In genomic region chr2:126658316-126658909, GRCh38 we compare ENCODE assay signal across 8 cellular contexts. TPM values are rescaled to one million over a fixed set of nuclear protein-coding genes. Genes with fewer than 3 reads are reported as not detected.
DNase-seq lines count a peak whose midpoint lies in the region; ATAC-seq and TF ChIP-seq lines count a peak whose summit lies in the region.

No MANE protein-coding gene starts in this region.

- no peaks in the 10 kb centered on the region for H3K9me2 ChIP-seq in PC-3 (replicated peaks; ENCODE audit: low read length)

- H3K4me3 ChIP-seq in AG04449 (ENCODE audit: low read depth, low read length): peak overlapping the region; percentile 30
- peak overlapping the region in 1 of 2 experiments; percentile 64 for H3K4me3 ChIP-seq in mesenchymal stem cell (ENCODE audit: insufficient read depth in 1 of 2, low read depth in 1 of 2, low read length in 2 of 2)
- no peak overlapping the region for H3K4me3 ChIP-seq in PC-3 (ENCODE audit: low read length)

- H3K27me3 Mint-ChIP-seq in WTC11 (ENCODE audit: low read depth): peaks cover 19% of the 10 kb centered on the region

- H3K36me3 ChIP-seq in mesenchymal stem cell (ENCODE audit: control insufficient read depth in 1 of 2, insufficient read depth in 2 of 2, low read depth in 1 of 2, low read length in 2 of 2): peaks cover 3 to 22% of the 10 kb centered on the region in 2 experiments
- H3K36me3 ChIP-seq in PC-3 (ENCODE audit: low read depth, low read length): no peaks in the 10 kb centered on the region

- peak overlapping the region; percentile 9 for H3K4me2 ChIP-seq in mesenchymal stem cell (ENCODE audit: low read length, poor library complexity, severe bottlenecking)
- no peak overlapping the region for H3K4me2 ChIP-seq in PC-3 (ENCODE audit: low read length)

- H3K4me3 Mint-ChIP-seq in WTC11: peak overlapping the region; percentile 38; the same call in 1 of the 2 replicates

- peak overlapping the region; percentile 67 to 92 for H3K18ac ChIP-seq in mesenchymal stem cell (ENCODE audit: low read depth in 1 of 2, low read length in 2 of 2)

- H4K20me1 ChIP-seq in PC-3 (ENCODE audit: low read length): no peaks in the 10 kb centered on the region

- peaks cover 45% of the 10 kb centered on the region for H3K4me1 Mint-ChIP-seq in WTC11

- no peak overlapping the region for H3K23ac ChIP-seq in mesenchymal stem cell (ENCODE audit: low read length in 2 of 2)

- H3F3A ChIP-seq in PC-3 (ENCODE audit: low read length, unreplicated experiment): no peaks in the 10 kb centered on the region

- WGBS in mesenchymal stem cell: 8% methylated on average over 1 of the region's 2 CpGs

- peak overlapping the region; percentile 100 for H3K9ac ChIP-seq in mesenchymal stem cell (ENCODE audit: low read length)
- no peak overlapping the region for H3K9ac ChIP-seq in PC-3 (ENCODE audit: low read length)

- no peaks in the 10 kb centered on the region for H3K79me2 ChIP-seq in PC-3 (ENCODE audit: low read length)

- no peaks in the 10 kb centered on the region for H3K36me3 Mint-ChIP-seq in WTC11

- CTCF ChIA-PET in AG04449 (lab: Yijun Ruan, JAX): no interaction called here
- CTCF ChIA-PET in WTC11 (lab: Charles Lee): interaction anchor here (1.1 to 2.0 kb wide), 2 partner anchors 23 to 118 kb away, joined by 3 to 7 read pairs; no protein-coding TSS in a partner anchor
- CTCF ChIA-PET in PC-3 (lab: Charles Lee): no interaction called here

- H3K4me1 ChIP-seq in mesenchymal stem cell (ENCODE audit: control insufficient read depth, insufficient read depth, low read depth, low read length) (peaks cover 38% of the 10 kb centered on the region), PC-3 (ENCODE audit: insufficient read depth, low read length) (no peaks in the 10 kb centered on the region)

- H2BK120ac ChIP-seq in mesenchymal stem cell (ENCODE audit: low read depth, low read length): peak overlapping the region; percentile 74

- H4K8ac ChIP-seq in mesenchymal stem cell (ENCODE audit: low read length): peak overlapping the region; percentile 82

- H2BK5ac ChIP-seq in mesenchymal stem cell (ENCODE audit: low read depth, low read length, poor library complexity, severe bottlenecking): no peak overlapping the region

- peak overlapping the region; percentile 62 for H4K91ac ChIP-seq in mesenchymal stem cell (ENCODE audit: low read length)

- ATAC-seq in GM21528 (IDR thresholded peaks at IDR 0.05; ENCODE audit: low FRiP score, unreplicated experiment): peak; percentile 15
- ATAC-seq in WTC11: no peak
- ATAC-seq in PC-3: no peak

- DNase-seq in AG04449 (ENCODE audit: low read depth, low spot score) (no peak), WTC11 (ENCODE audit: low spot score) (no peak), mesenchymal stem cell (no peak), PC-3 (no peak), cerebellar cortex (ENCODE audit: low spot score) (no peak), retina (no peak), NCI-H226 (no peak)

- intact Hi-C loops in PC-3 (cut with micrococcal nuclease): no loop called here

- H3K27me3 ChIP-seq in mesenchymal stem cell (ENCODE audit: control insufficient read depth in 1 of 2, insufficient read depth in 1 of 2, low read length in 2 of 2) (no peaks in the 10 kb centered on the region), PC-3 (ENCODE audit: low read length) (peaks cover 73% of the 10 kb centered on the region)

- H3K79me1 ChIP-seq in mesenchymal stem cell (replicated peaks; ENCODE audit: low read length, poor library complexity, severe bottlenecking): peaks cover 3% of the 10 kb centered on the region

- H3K14ac ChIP-seq in mesenchymal stem cell (ENCODE audit: low read length in 2 of 2): peak overlapping the region in 1 of 2 experiments; percentile 94

- POLR2A ChIA-PET in AG04449 (lab: Yijun Ruan, JAX) (interaction anchor here (0.6 kb wide), 2 partner anchors 15 to 495 kb away, joined by 3 read pairs; no protein-coding TSS in a partner anchor), WTC11 (lab: Charles Lee) (no interaction called here), PC-3 (lab: Charles Lee; ENCODE audit: unreplicated experiment) (no interaction called here)

- peak overlapping the region; percentile 39 for H2BK15ac ChIP-seq in mesenchymal stem cell (ENCODE audit: low read depth, poor library complexity, severe bottlenecking)

- H2AFZ ChIP-seq in mesenchymal stem cell (ENCODE audit: low read depth, low read length) (no peak overlapping the region), PC-3 (ENCODE audit: low read length) (no peak overlapping the region)

- peak overlapping the region; percentile 41 to 92 for H2BK12ac ChIP-seq in mesenchymal stem cell (ENCODE audit: low read length in 2 of 2)

- peak overlapping the region; percentile 16 to 94 for H3K4ac ChIP-seq in mesenchymal stem cell (ENCODE audit: low read depth in 1 of 2, low read length in 2 of 2)

- no TSS peak for BruUV-seq in PC-3 (replicated peaks; lab: Mats Ljungman, UMichigan)

- TF ChIP-seq CTCF in AG04449 (IDR thresholded peaks at IDR 0.05; ENCODE audit: insufficient read depth, low read length, missing control alignments) (no peak), WTC11 (IDR thresholded peaks at IDR 0.05) (no peak), PC-3 (conservative IDR thresholded peaks at IDR 0.05; ENCODE audit: low read depth, low read length) (no peak)

- H2AK5ac ChIP-seq in mesenchymal stem cell (ENCODE audit: low read length, severe bottlenecking): peak overlapping the region; percentile 82

- H3K27ac Mint-ChIP-seq in WTC11: no peak overlapping the region

- no peaks in the 10 kb centered on the region for H3K9me3 ChIP-seq in mesenchymal stem cell (ENCODE audit: control insufficient read depth, low read length)
- no peaks in the 10 kb centered on the region for H3K9me3 ChIP-seq in PC-3 (ENCODE audit: low read length)

- no peaks in the 10 kb centered on the region for H3K9me3 Mint-ChIP-seq in WTC11

- H3K27ac ChIP-seq in mesenchymal stem cell (ENCODE audit: low read length, poor library complexity, severe bottlenecking) (peak overlapping the region; percentile 95), PC-3 (ENCODE audit: low read length) (no peak overlapping the region)

TF ChIP-seq in WTC11, 78 proteins besides CTCF, POLR2A, EP300 and RAD21:
- TF ChIP-seq PRRX2 (CRISPR knock-in tag; IDR thresholded peaks at IDR 0.05) (no peak), ZNF396 (CRISPR knock-in tag; IDR thresholded peaks at IDR 0.05; ENCODE audit: borderline replicate concordance) (no peak), MYBL2 (CRISPR knock-in tag; IDR thresholded peaks at IDR 0.05) (no peak), NFE2L1 (CRISPR knock-in tag; IDR thresholded peaks at IDR 0.05) (no peak), NFYB (CRISPR knock-in tag; conservative IDR thresholded peaks at IDR 0.05; ENCODE audit: low read depth) (no peak), ATF2 (CRISPR knock-in tag; IDR thresholded peaks at IDR 0.05; ENCODE audit: borderline replicate concordance, low read depth) (no peak), SP1 (CRISPR knock-in tag; conservative IDR thresholded peaks at IDR 0.05) (no peak), ZNF671 (CRISPR knock-in tag; IDR thresholded peaks at IDR 0.05) (no peak), JUN (CRISPR knock-in tag; IDR thresholded peaks at IDR 0.05) (no peak), EMX1 (CRISPR knock-in tag; IDR thresholded peaks at IDR 0.05) (no peak)
TF ChIP-seq in WTC11: peak in this region for 0.

RNA-seq across cellular contexts. Expression of gene GYPC, which starts 2.5 kb away (rescaled TPM):
- total RNA-seq in WTC11 (2021): 21.9 to 28.1 TPM (median 23.9 TPM) in 3 replicates
- 199 TPM for polyA plus RNA-seq in mesenchymal stem cell (2013, experiment 1 of 2)
- 195 TPM for polyA plus RNA-seq in mesenchymal stem cell (2013, experiment 2 of 2)
- total RNA-seq in PC-3 (2014; rRNA removed): not detected in 2 replicates

Comparison
In these comparisons a context has a peak if more than half of its experiments do, and no peak if none do; other contexts are left out.
1. RNA of gene GYPC, which starts 2.5 kb away (total RNA-seq): 21.9 to 28.1 TPM in WTC11; not detected in PC-3; every median in the first group is over 10 times any median in the second.